ENCODE assay signal across 8 cellular contexts in genomic region chr2:43542285-43542933, GRCh38. TPM values are rescaled to one million over a fixed set of nuclear protein-coding genes. Genes with fewer than 3 reads are reported as not detected.
DNase-seq lines count a peak whose midpoint lies in the region; ATAC-seq and TF ChIP-seq lines count a peak whose summit lies in the region.

No MANE protein-coding gene starts in this region.

- ATAC-seq in GM21529 (IDR thresholded peaks at IDR 0.05; ENCODE audit: unreplicated experiment) (no peak), GM19452 (IDR thresholded peaks at IDR 0.05; ENCODE audit: unreplicated experiment) (no peak)

- H3K4me3 ChIP-seq in SK-N-MC (no peak overlapping the region), fibroblast of mammary gland (ENCODE audit: control insufficient read depth, low read depth, low read length) (no peak overlapping the region)

- no peak overlapping the region for H3K4me3 Mint-ChIP-seq in progenitor cell of endocrine pancreas (ENCODE audit: low read depth)

- no peaks in the 10 kb centered on the region for H3K9me3 ChIP-seq in SK-N-MC (ENCODE audit: low read depth, low read length)

- no peaks in the 10 kb centered on the region for H3K27me3 Mint-ChIP-seq in progenitor cell of endocrine pancreas

- peaks cover 3% of the 10 kb centered on the region for H3K9me3 Mint-ChIP-seq in progenitor cell of endocrine pancreas (ENCODE audit: low read depth)

- H3K36me3 Mint-ChIP-seq in progenitor cell of endocrine pancreas (ENCODE audit: insufficient read depth) = peaks cover 7% of the 10 kb centered on the region

- H3K9ac ChIP-seq in SK-N-MC (ENCODE audit: insufficient read length) = no peak overlapping the region

- no peak overlapping the region for H3K27ac Mint-ChIP-seq in progenitor cell of endocrine pancreas

- H3K36me3 ChIP-seq in SK-N-MC (ENCODE audit: insufficient read depth, low read length) = peaks cover 9% of the 10 kb centered on the region; the same call in 1 of the 2 replicates

- peaks cover 2% of the 10 kb centered on the region for H3K4me1 Mint-ChIP-seq in progenitor cell of endocrine pancreas (ENCODE audit: low read depth)

- DNase-seq in COR-L47 (lab: John Stamatoyannopoulos, UW) = peak; percentile 17
- peak; percentile 29 for DNase-seq in HS-27A (ENCODE audit: low read depth)
- DNase-seq in SK-N-MC (ENCODE audit: low read depth, low spot score) = peak; percentile 48
- DNase-seq in fibroblast of mammary gland (ENCODE audit: low read depth) = peak; percentile 77
- no peak for DNase-seq in progenitor cell of endocrine pancreas (ENCODE audit: low spot score, unreplicated experiment)
- no peak for DNase-seq in mucosa of gallbladder (ENCODE audit: low spot score)

- TF ChIP-seq CTCF in fibroblast of mammary gland (conservative IDR thresholded peaks at IDR 0.05; ENCODE audit: control insufficient read depth, insufficient read depth, low read depth, low read length) = peak; percentile 45
- TF ChIP-seq CTCF in progenitor cell of endocrine pancreas (IDR thresholded peaks at IDR 0.05; ENCODE audit: unreplicated experiment) = peak; percentile 68

- no peak overlapping the region for H3K27ac ChIP-seq in SK-N-MC

RNA-seq across cellular contexts. Expression of gene THADA, which starts 53.4 kb away (rescaled TPM):
- total RNA-seq in progenitor cell of endocrine pancreas (38.6 and 39.4 TPM in 2 replicates), mucosa of gallbladder (35.9 TPM)

Comparison
In these comparisons a context has a peak if more than half of its experiments do, and no peak if none do; other contexts are left out.
1. DNase-seq: peak in COR-L47 (single experiment), HS-27A (single experiment), SK-N-MC (single experiment) and fibroblast of mammary gland (single experiment); none in progenitor cell of endocrine pancreas (single experiment) and mucosa of gallbladder (single experiment).